ENCODE assay signal across 1 cellular context in genomic region chr11:65113361-65113756, GRCh38.
TF ChIP-seq lines count a peak whose summit lies in the region.

No MANE protein-coding gene starts in this region.

TF ChIP-seq in K562, 482 proteins besides CTCF, POLR2A, EP300 and RAD21:
- no peak for TF ChIP-seq HMG20B (CRISPR knock-in tag; IDR thresholded peaks at IDR 0.05)
- TF ChIP-seq TBP (optimal IDR thresholded peaks at IDR 0.05; ENCODE audit: low read depth, low read length): no peak
- TF ChIP-seq MITF (IDR thresholded peaks at IDR 0.05): no peak
- no peak for TF ChIP-seq CBX5 (IDR thresholded peaks at IDR 0.05; ENCODE audit: borderline replicate concordance, low read depth)
- peak; percentile 61 for TF ChIP-seq NFIC (IDR thresholded peaks at IDR 0.05)
- TF ChIP-seq DDX20 (tag; IDR thresholded peaks at IDR 0.05; ENCODE audit: low read depth): no peak
- TF ChIP-seq ZC3H11A (IDR thresholded peaks at IDR 0.05; ENCODE audit: low read depth, low read length): 0 out of 2 replicates have a peak, but pooled peaks have one; percentile 9
- TF ChIP-seq CHD2 (IDR thresholded peaks at IDR 0.05; ENCODE audit: low read depth, low read length): no peak
- TF ChIP-seq ZNF253 (CRISPR knock-in tag; conservative IDR thresholded peaks at IDR 0.05): no peak
- TF ChIP-seq FOXA3 (CRISPR knock-in tag; conservative IDR thresholded peaks at IDR 0.05 in 1 of 2, IDR thresholded peaks at IDR 0.05 in 1 of 2): 0 out of 4 replicates have a peak, but pooled peaks of 1 of the 2 experiments have one; percentile 26
- 0 out of 4 replicates have a peak, but pooled peaks of 1 of the 2 experiments have one; percentile 11 for TF ChIP-seq UBTF (IDR thresholded peaks at IDR 0.05; ENCODE audit: borderline replicate concordance in 1 of 2, low read depth in 2 of 2, low read length in 2 of 2)
- peak; percentile 28; the same call in 1 of the 2 replicates for TF ChIP-seq USF1 (CRISPR knock-in tag; IDR thresholded peaks at IDR 0.05)
- TF ChIP-seq FOXP1 (CRISPR knock-in tag; IDR thresholded peaks at IDR 0.05): peak; percentile 62; the same call in 1 of the 2 replicates
- no peak for TF ChIP-seq CHD7 (IDR thresholded peaks at IDR 0.05; ENCODE audit: low read depth, low read length)
- TF ChIP-seq ESRRB (CRISPR knock-in tag; IDR thresholded peaks at IDR 0.05; ENCODE audit: borderline replicate concordance): no peak
